ENCODE assay signal across 17 cellular contexts in the genomic region with DNA sequence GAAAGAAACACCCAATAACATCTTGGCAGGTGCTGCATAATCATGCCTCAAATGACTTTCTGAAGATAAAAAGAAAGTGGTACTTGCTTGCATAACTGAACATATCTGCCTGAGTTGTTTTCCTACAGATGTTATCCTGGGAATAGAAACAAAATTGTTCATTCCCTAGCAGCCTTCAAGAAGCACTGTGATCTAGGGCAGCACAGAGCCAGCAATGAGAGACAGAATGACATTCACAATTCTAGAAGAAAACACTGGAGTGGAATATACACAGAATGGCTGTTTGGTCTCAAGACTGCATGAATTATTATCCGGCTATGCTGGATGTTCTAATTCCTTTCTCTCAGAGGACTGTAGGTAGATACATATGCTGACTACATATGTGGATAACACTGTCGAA.
DNase-seq lines count a peak whose midpoint lies in the region; ATAC-seq and TF ChIP-seq lines count a peak whose summit lies in the region.
"Had no signal": no experiment of that assay in that cellular context is flagged by ENCODE, and none has a peak within 500 bp of the region (broad histone marks: within the 10 kb centered on the region; RNA-seq: fewer than 3 reads in every experiment).

No MANE protein-coding gene starts in this region.

- H3K27ac ChIP-seq in neural cell (ENCODE audit: low read length) (no peak overlapping the region), left ventricle myocardium inferior (replicated peaks) (no peak overlapping the region)
- H3K27ac ChIP-seq: 22Rv1 had no signal

- H3K36me3 ChIP-seq in neural cell (ENCODE audit: insufficient read depth, low read length): no peaks in the 10 kb centered on the region
- no peaks in the 10 kb centered on the region for H3K36me3 ChIP-seq in left ventricle myocardium inferior
- H3K36me3 ChIP-seq: HAP-1 had no signal

- DNase-seq in Ammon's horn (ENCODE audit: low spot score): peak; percentile 7
- DNase-seq in cerebellar cortex (ENCODE audit: low spot score): peak; percentile 1
- DNase-seq in COLO668 (lab: John Stamatoyannopoulos, UW; ENCODE audit: unreplicated experiment): no peak
- no peak for DNase-seq in left ventricle myocardium inferior
- DNase-seq: AML-193; C1 segment of cervical spinal cord; Caco-2; CD4-positive, alpha-beta memory T cell; DMS153; EL; GF-D8; GOT3; HFFc6 had no signal

- H3K4me3 ChIP-seq in neural cell (ENCODE audit: low read length) (no peak overlapping the region), left ventricle myocardium inferior (no peak overlapping the region)
- H3K4me3 ChIP-seq: HAP-1 had no signal

- TF ChIP-seq CTCF in neural cell (IDR thresholded peaks at IDR 0.05; ENCODE audit: poor library complexity, severe bottlenecking) (no peak), left ventricle myocardium inferior (IDR thresholded peaks at IDR 0.05; ENCODE audit: borderline replicate concordance) (no peak)

- no peaks in the 10 kb centered on the region for H3K79me2 ChIP-seq in neural cell (replicated peaks; ENCODE audit: insufficient read depth, low read length)

- no peaks in the 10 kb centered on the region for H4K20me1 ChIP-seq in neural cell (ENCODE audit: insufficient read depth)

- H3F3A ChIP-seq in neural cell (ENCODE audit: insufficient read depth, low read length, poor library complexity, severe bottlenecking): no peaks in the 10 kb centered on the region

- no peak overlapping the region for H3K4me2 ChIP-seq in neural cell (ENCODE audit: low read length)

- no peaks in the 10 kb centered on the region for H3K9me2 ChIP-seq in neural cell (ENCODE audit: insufficient read depth, low read length)

- no peak for ATAC-seq in HG03095 (IDR thresholded peaks at IDR 0.05; ENCODE audit: unreplicated experiment)

- H3K27me3 ChIP-seq in neural cell (ENCODE audit: insufficient read depth, low read depth, low read length) (no peaks in the 10 kb centered on the region), left ventricle myocardium inferior (ENCODE audit: low read depth) (no peaks in the 10 kb centered on the region)

- intact Hi-C loops in left ventricle myocardium inferior (cut with micrococcal nuclease): no loop called here

- no peak for TF ChIP-seq EP300 in neural cell (conservative IDR thresholded peaks at IDR 0.05; ENCODE audit: poor library complexity, severe bottlenecking)

- H3K9ac ChIP-seq in neural cell (ENCODE audit: low read length): no peak overlapping the region

- no peaks in the 10 kb centered on the region for H3K4me1 ChIP-seq in left ventricle myocardium inferior
- H3K4me1 ChIP-seq: Caco-2, HAP-1 had no signal

- TF ChIP-seq RAD21 in neural cell (conservative IDR thresholded peaks at IDR 0.05): no peak

- H2AFZ ChIP-seq in neural cell (ENCODE audit: low read depth, low read length): no peak overlapping the region

- H3K9me3 ChIP-seq in neural cell (ENCODE audit: low read length) (no peaks in the 10 kb centered on the region), left ventricle myocardium inferior (replicated peaks) (no peaks in the 10 kb centered on the region)
- H3K9me3 ChIP-seq: Caco-2, HAP-1 had no signal

TF ChIP-seq in neural cell, 6 proteins besides CTCF, POLR2A, EP300 and RAD21:
- TF ChIP-seq POLR2AphosphoS5 (IDR thresholded peaks at IDR 0.05): no peak
- TF ChIP-seq, protein P1, sequence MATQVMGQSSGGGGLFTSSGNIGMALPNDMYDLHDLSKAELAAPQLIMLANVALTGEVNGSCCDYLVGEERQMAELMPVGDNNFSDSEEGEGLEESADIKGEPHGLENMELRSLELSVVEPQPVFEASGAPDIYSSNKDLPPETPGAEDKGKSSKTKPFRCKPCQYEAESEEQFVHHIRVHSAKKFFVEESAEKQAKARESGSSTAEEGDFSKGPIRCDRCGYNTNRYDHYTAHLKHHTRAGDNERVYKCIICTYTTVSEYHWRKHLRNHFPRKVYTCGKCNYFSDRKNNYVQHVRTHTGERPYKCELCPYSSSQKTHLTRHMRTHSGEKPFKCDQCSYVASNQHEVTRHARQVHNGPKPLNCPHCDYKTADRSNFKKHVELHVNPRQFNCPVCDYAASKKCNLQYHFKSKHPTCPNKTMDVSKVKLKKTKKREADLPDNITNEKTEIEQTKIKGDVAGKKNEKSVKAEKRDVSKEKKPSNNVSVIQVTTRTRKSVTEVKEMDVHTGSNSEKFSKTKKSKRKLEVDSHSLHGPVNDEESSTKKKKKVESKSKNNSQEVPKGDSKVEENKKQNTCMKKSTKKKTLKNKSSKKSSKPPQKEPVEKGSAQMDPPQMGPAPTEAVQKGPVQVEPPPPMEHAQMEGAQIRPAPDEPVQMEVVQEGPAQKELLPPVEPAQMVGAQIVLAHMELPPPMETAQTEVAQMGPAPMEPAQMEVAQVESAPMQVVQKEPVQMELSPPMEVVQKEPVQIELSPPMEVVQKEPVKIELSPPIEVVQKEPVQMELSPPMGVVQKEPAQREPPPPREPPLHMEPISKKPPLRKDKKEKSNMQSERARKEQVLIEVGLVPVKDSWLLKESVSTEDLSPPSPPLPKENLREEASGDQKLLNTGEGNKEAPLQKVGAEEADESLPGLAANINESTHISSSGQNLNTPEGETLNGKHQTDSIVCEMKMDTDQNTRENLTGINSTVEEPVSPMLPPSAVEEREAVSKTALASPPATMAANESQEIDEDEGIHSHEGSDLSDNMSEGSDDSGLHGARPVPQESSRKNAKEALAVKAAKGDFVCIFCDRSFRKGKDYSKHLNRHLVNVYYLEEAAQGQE (IDR thresholded peaks at IDR 0.05; ENCODE audit: borderline replicate concordance): peak; percentile 51
- no peak for TF ChIP-seq EZH2 (IDR thresholded peaks at IDR 0.05; ENCODE audit: borderline replicate concordance, insufficient read depth, low read length, poor library complexity, severe bottlenecking)
- TF ChIP-seq MXI1 (conservative IDR thresholded peaks at IDR 0.05; ENCODE audit: poor library complexity, severe bottlenecking): no peak
- TF ChIP-seq SMC3 (conservative IDR thresholded peaks at IDR 0.05; ENCODE audit: poor library complexity): no peak
- no peak for TF ChIP-seq TAF1 (IDR thresholded peaks at IDR 0.05; ENCODE audit: low read depth)

Comparison
In these comparisons a context has a peak if more than half of its experiments do, and no peak if none do; other contexts are left out.
1. DNase-seq: peak in Ammon's horn (single experiment) and cerebellar cortex (single experiment); none in COLO668 (single experiment) and left ventricle myocardium inferior (single experiment).